2 cellular contexts compared by ENCODE assay signal in genomic region chr7:33678675-33679335, GRCh38.
TF ChIP-seq lines count a peak whose summit lies in the region.

No MANE protein-coding gene starts in this region.

TF ChIP-seq in liver, 16 proteins besides CTCF, POLR2A, EP300 and RAD21:
- TF ChIP-seq, protein P1, sequence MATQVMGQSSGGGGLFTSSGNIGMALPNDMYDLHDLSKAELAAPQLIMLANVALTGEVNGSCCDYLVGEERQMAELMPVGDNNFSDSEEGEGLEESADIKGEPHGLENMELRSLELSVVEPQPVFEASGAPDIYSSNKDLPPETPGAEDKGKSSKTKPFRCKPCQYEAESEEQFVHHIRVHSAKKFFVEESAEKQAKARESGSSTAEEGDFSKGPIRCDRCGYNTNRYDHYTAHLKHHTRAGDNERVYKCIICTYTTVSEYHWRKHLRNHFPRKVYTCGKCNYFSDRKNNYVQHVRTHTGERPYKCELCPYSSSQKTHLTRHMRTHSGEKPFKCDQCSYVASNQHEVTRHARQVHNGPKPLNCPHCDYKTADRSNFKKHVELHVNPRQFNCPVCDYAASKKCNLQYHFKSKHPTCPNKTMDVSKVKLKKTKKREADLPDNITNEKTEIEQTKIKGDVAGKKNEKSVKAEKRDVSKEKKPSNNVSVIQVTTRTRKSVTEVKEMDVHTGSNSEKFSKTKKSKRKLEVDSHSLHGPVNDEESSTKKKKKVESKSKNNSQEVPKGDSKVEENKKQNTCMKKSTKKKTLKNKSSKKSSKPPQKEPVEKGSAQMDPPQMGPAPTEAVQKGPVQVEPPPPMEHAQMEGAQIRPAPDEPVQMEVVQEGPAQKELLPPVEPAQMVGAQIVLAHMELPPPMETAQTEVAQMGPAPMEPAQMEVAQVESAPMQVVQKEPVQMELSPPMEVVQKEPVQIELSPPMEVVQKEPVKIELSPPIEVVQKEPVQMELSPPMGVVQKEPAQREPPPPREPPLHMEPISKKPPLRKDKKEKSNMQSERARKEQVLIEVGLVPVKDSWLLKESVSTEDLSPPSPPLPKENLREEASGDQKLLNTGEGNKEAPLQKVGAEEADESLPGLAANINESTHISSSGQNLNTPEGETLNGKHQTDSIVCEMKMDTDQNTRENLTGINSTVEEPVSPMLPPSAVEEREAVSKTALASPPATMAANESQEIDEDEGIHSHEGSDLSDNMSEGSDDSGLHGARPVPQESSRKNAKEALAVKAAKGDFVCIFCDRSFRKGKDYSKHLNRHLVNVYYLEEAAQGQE (IDR thresholded peaks at IDR 0.05): peak; percentile 23
- TF ChIP-seq HNF4G (IDR thresholded peaks at IDR 0.05) (no peak), RXRA (IDR thresholded peaks at IDR 0.05) (peak in 1 of 2 donors; percentile 36), YY1 (IDR thresholded peaks at IDR 0.05) (peak; percentile 43), JUND (IDR thresholded peaks at IDR 0.05) (peak in 1 of 2 donors; percentile 73), FOXA2 (IDR thresholded peaks at IDR 0.05) (no peak), FOXA1 (IDR thresholded peaks at IDR 0.05) (no peak), EGR1 (IDR thresholded peaks at IDR 0.05; ENCODE audit: low read depth in 2 of 2) (peak in 1 of 2 donors; percentile 59), SP1 (IDR thresholded peaks at IDR 0.05) (peak; percentile 14), TAF1 (conservative IDR thresholded peaks at IDR 0.05) (no peak), HNF4A (conservative IDR thresholded peaks at IDR 0.05) (peak in 1 of 2 donors; percentile 38), NR2F2 (IDR thresholded peaks at IDR 0.05) (no peak), GABPA (IDR thresholded peaks at IDR 0.05 in 1 of 2, conservative IDR thresholded peaks at IDR 0.05 in 1 of 2) (no peak)
- TF ChIP-seq, protein P2, sequence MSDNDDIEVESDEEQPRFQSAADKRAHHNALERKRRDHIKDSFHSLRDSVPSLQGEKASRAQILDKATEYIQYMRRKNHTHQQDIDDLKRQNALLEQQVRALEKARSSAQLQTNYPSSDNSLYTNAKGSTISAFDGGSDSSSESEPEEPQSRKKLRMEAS (IDR thresholded peaks at IDR 0.05): no peak
- TF ChIP-seq, protein P3, sequence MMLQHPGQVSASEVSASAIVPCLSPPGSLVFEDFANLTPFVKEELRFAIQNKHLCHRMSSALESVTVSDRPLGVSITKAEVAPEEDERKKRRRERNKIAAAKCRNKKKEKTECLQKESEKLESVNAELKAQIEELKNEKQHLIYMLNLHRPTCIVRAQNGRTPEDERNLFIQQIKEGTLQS (IDR thresholded peaks at IDR 0.05): peak; percentile 83
- TF ChIP-seq, protein P4, sequence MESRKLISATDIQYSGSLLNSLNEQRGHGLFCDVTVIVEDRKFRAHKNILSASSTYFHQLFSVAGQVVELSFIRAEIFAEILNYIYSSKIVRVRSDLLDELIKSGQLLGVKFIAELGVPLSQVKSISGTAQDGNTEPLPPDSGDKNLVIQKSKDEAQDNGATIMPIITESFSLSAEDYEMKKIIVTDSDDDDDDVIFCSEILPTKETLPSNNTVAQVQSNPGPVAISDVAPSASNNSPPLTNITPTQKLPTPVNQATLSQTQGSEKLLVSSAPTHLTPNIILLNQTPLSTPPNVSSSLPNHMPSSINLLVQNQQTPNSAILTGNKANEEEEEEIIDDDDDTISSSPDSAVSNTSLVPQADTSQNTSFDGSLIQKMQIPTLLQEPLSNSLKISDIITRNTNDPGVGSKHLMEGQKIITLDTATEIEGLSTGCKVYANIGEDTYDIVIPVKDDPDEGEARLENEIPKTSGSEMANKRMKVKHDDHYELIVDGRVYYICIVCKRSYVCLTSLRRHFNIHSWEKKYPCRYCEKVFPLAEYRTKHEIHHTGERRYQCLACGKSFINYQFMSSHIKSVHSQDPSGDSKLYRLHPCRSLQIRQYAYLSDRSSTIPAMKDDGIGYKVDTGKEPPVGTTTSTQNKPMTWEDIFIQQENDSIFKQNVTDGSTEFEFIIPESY (IDR thresholded peaks at IDR 0.05): peak; percentile 41

TF ChIP-seq in HepG2, 621 proteins besides CTCF, POLR2A, EP300 and RAD21 (continued from another document):
- TF ChIP-seq ETS1 (CRISPR knock-in tag; IDR thresholded peaks at IDR 0.05) (no peak), CHCHD3 (CRISPR knock-in tag; IDR thresholded peaks at IDR 0.05) (no peak), KLF12 (CRISPR knock-in tag; IDR thresholded peaks at IDR 0.05; ENCODE audit: borderline replicate concordance) (no peak), GABPB1 (CRISPR knock-in tag; IDR thresholded peaks at IDR 0.05) (no peak), ZNF281 (CRISPR knock-in tag; IDR thresholded peaks at IDR 0.05; ENCODE audit: borderline replicate concordance) (no peak), MBD4 (IDR thresholded peaks at IDR 0.05; ENCODE audit: borderline replicate concordance, low read length) (no peak)
- TF ChIP-seq, protein P5, sequence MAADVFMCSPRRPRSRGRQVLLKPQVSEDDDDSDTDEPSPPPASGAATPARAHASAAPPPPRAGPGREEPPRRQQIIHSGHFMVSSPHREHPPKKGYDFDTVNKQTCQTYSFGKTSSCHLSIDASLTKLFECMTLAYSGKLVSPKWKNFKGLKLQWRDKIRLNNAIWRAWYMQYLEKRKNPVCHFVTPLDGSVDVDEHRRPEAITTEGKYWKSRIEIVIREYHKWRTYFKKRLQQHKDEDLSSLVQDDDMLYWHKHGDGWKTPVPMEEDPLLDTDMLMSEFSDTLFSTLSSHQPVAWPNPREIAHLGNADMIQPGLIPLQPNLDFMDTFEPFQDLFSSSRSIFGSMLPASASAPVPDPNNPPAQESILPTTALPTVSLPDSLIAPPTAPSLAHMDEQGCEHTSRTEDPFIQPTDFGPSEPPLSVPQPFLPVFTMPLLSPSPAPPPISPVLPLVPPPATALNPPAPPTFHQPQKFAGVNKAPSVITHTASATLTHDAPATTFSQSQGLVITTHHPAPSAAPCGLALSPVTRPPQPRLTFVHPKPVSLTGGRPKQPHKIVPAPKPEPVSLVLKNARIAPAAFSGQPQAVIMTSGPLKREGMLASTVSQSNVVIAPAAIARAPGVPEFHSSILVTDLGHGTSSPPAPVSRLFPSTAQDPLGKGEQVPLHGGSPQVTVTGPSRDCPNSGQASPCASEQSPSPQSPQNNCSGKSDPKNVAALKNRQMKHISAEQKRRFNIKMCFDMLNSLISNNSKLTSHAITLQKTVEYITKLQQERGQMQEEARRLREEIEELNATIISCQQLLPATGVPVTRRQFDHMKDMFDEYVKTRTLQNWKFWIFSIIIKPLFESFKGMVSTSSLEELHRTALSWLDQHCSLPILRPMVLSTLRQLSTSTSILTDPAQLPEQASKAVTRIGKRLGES (CRISPR knock-in tag; IDR thresholded peaks at IDR 0.05; ENCODE audit: borderline replicate concordance): no peak
- TF ChIP-seq, protein P6, sequence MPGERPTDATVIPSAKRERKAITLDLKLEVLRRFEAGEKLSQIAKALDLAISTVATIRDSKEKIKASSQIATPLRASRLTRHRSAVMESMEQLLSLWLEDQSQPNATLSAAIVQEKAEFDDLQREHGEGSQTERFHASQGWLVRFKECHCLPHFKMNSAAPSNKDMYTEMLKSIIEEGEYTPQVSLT (CRISPR knock-in tag; IDR thresholded peaks at IDR 0.05; ENCODE audit: borderline replicate concordance, low read depth): no peak
